In the genomic region with DNA sequence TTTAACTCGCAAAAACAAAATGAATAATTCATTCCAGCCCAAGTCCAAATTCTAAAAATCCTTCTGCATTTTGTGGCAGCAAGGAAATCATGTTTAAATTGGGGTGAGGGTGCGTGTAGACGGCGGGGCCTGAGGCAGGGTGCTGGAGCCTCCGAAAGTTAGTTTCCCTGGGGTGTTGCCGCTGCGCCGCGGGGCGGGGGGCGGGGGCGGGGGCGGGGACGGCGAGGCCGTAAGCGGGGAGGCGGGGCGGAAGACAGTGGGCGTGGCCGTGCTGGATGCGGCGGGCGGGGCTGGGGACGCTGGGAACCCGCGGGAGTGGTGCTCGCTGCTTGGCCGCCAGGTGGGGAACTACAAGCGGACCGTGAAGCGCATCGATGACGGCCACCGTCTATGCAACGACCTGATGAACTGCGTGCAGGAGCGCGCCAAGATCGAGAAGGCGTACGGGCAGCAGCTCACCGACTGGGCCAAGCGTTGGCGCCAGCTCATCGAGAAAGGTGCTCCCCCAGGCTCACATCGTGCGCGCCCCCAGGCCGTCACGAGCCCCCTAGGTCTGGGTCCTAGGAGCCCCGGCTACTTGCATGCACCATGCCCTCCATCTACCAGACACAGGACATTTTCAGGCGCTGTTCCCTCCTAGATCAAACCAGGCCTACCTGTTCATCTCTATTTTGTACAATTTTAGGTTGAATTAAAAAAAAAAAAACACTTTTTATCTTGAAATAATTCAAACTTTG, we compare ENCODE assay signal across 8 cellular contexts. TPM values are rescaled to one million over a fixed set of nuclear protein-coding genes. Genes with fewer than 3 reads are reported as not detected.
DNase-seq lines count a peak whose midpoint lies in the region; ATAC-seq lines count a peak whose summit lies in the region.

No MANE protein-coding gene starts in this region.

- H3K27ac ChIP-seq in SJSA1, result no peak overlapping the region
- H3K27ac ChIP-seq in substantia nigra (ENCODE audit: low read depth, low read length, poor library complexity, severe bottlenecking), result no peak overlapping the region

- no peak overlapping the region; the same call in 1 of the 2 replicates for H3K4me3 ChIP-seq in SJSA1

- H3K36me3 ChIP-seq in SJSA1, result no peaks in the 10 kb centered on the region

- peak; percentile 84 for DNase-seq in GDM1 (lab: John Stamatoyannopoulos, UW)
- peak; percentile 43 for DNase-seq in NCI-H1048 (lab: John Stamatoyannopoulos, UW)
- DNase-seq in SJSA1 (ENCODE audit: low read depth in 1 of 2, low spot score in 2 of 2), result peak; percentile 63 to 95
- peak; percentile 96 for DNase-seq in activated naive CD4-positive, alpha-beta T cell treated with Interleukin-2 at 50 U/mL for 16 hours
- DNase-seq in glomerular endothelial cell (ENCODE audit: extremely low read depth, low read depth, low spot score), result peak; percentile 47
- DNase-seq in occipital lobe (lab: John Stamatoyannopoulos, UW), result peak; percentile 89
- DNase-seq in substantia nigra (lab: John Stamatoyannopoulos, UW), result peak; percentile 29 to 98 (median 83)

- H3K9me3 ChIP-seq in SJSA1 (replicated peaks), result no peaks in the 10 kb centered on the region

- peaks cover 8% of the 10 kb centered on the region for H3K4me1 ChIP-seq in SJSA1 (replicated peaks)

- ATAC-seq in HG02588 (IDR thresholded peaks at IDR 0.05; ENCODE audit: unreplicated experiment), result peak; percentile 84

- H3K27me3 ChIP-seq in SJSA1 (replicated peaks), result no peaks in the 10 kb centered on the region

RNA-seq across cellular contexts. Expression of a gene that starts 29.0 kb away (rescaled TPM):
- not detected in 2 replicates for total RNA-seq in SJSA1 (2014; rRNA removed; shearing (Covaris generic))
- total RNA-seq in glomerular endothelial cell, result not detected in 2 replicates
- not detected for total RNA-seq in occipital lobe

Comparison
In these comparisons a context has a peak if more than half of its experiments do, and no peak if none do; other contexts are left out.
1. DNase-seq: peak in every context shown above with its lines; median percentile 96 in activated naive CD4-positive, alpha-beta T cell treated with Interleukin-2 at 50 U/mL for 16 hours; 89 in occipital lobe; 84 in GDM1; 83 in substantia nigra; 79 in SJSA1; 47 in glomerular endothelial cell; 43 in NCI-H1048.